ENCODE assay signal across 1 cellular context in the genomic region with DNA sequence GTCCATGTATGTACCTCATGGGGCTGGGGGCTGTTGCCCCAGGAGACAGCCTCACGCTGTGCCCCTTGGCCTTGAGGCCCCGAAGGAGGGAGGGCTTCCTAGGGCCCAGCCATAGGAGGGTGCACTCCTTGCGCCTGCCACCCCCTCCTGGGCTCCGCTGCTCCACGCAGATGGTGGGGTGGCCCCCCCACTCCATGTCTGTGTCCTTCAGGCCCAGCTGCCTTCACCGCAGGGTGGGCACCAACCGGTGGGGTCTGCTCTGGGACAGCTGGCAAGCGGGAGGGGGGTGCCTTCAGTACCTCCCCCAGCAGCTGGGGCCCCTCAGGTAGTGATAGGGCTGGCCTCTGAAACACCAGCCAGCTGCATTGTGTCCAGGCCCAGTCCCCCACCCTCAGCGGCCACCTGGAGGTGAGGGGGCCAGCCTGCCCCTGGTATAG.
TF ChIP-seq lines count a peak whose summit lies in the region.

No MANE protein-coding gene starts in this region.

TF ChIP-seq in HepG2, 621 proteins besides CTCF, POLR2A, EP300 and RAD21 (continued from another document and continues in another):
- TF ChIP-seq, protein P1, sequence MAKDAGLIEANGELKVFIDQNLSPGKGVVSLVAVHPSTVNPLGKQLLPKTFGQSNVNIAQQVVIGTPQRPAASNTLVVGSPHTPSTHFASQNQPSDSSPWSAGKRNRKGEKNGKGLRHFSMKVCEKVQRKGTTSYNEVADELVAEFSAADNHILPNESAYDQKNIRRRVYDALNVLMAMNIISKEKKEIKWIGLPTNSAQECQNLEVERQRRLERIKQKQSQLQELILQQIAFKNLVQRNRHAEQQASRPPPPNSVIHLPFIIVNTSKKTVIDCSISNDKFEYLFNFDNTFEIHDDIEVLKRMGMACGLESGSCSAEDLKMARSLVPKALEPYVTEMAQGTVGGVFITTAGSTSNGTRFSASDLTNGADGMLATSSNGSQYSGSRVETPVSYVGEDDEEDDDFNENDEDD (CRISPR knock-in tag; IDR thresholded peaks at IDR 0.05; ENCODE audit: borderline replicate concordance), result no peak
- TF ChIP-seq TMF1 (CRISPR knock-in tag; IDR thresholded peaks at IDR 0.05; ENCODE audit: low read depth) (no peak), ZNF501 (CRISPR knock-in tag; IDR thresholded peaks at IDR 0.05) (peak; percentile 66; the same call in 1 of the 2 replicates), KDM2A (CRISPR knock-in tag; IDR thresholded peaks at IDR 0.05; ENCODE audit: borderline replicate concordance, low read depth) (no peak), BCL6 (CRISPR knock-in tag; IDR thresholded peaks at IDR 0.05) (no peak), MYC (CRISPR knock-in tag; IDR thresholded peaks at IDR 0.05; ENCODE audit: borderline replicate concordance) (no peak), ATM (IDR thresholded peaks at IDR 0.05; ENCODE audit: borderline replicate concordance) (no peak), KDM6A (CRISPR knock-in tag; IDR thresholded peaks at IDR 0.05; ENCODE audit: low read depth) (no peak), ZNF777 (CRISPR knock-in tag; IDR thresholded peaks at IDR 0.05) (no peak), PCBP2 (optimal IDR thresholded peaks at IDR 0.05; ENCODE audit: low read depth, low read length, poor library complexity, severe bottlenecking) (no peak), ZNF343 (CRISPR knock-in tag; IDR thresholded peaks at IDR 0.05) (no peak), EED (CRISPR knock-in tag; IDR thresholded peaks at IDR 0.05) (no peak), ZEB1 (IDR thresholded peaks at IDR 0.05; ENCODE audit: insufficient replicate concordance, low read depth) (no peak), ZMYM3 (CRISPR knock-in tag; IDR thresholded peaks at IDR 0.05) (no peak), SIN3A (IDR thresholded peaks at IDR 0.05; ENCODE audit: borderline replicate concordance, low read depth, low read length) (no peak), CREM (IDR thresholded peaks at IDR 0.05) (0 out of 2 replicates have a peak, but pooled peaks have one; percentile 20), CREM (CRISPR knock-in tag; IDR thresholded peaks at IDR 0.05) (no peak), ZFP36 (IDR thresholded peaks at IDR 0.05; ENCODE audit: borderline replicate concordance, low read depth, low read length, partially characterized antibody) (no peak), ZNF652 (CRISPR knock-in tag; IDR thresholded peaks at IDR 0.05; ENCODE audit: borderline replicate concordance, low read depth) (no peak), HCFC1 (IDR thresholded peaks at IDR 0.05; ENCODE audit: low read depth, low read length) (no peak), NR1H2 (CRISPR knock-in tag; IDR thresholded peaks at IDR 0.05; ENCODE audit: borderline replicate concordance, low read depth) (no peak), CENPT (CRISPR knock-in tag; IDR thresholded peaks at IDR 0.05; ENCODE audit: low read depth) (no peak), SP2 (CRISPR knock-in tag; IDR thresholded peaks at IDR 0.05) (no peak), HMG20B (CRISPR knock-in tag; conservative IDR thresholded peaks at IDR 0.05) (no peak), SUZ12 (IDR thresholded peaks at IDR 0.05; ENCODE audit: low read depth, low read length) (no peak), NFE2L2 (IDR thresholded peaks at IDR 0.05; ENCODE audit: low read length) (no peak), ZNF709 (CRISPR knock-in tag; IDR thresholded peaks at IDR 0.05) (no peak), ZSCAN25 (CRISPR knock-in tag; IDR thresholded peaks at IDR 0.05) (no peak), ZNF20 (CRISPR knock-in tag; IDR thresholded peaks at IDR 0.05) (no peak), ZSCAN9 (CRISPR knock-in tag; IDR thresholded peaks at IDR 0.05; ENCODE audit: borderline replicate concordance) (0 out of 2 replicates have a peak, but pooled peaks have one; percentile 5), CHCHD3 (CRISPR knock-in tag; IDR thresholded peaks at IDR 0.05) (0 out of 2 replicates have a peak, but pooled peaks have one; percentile 29), MBD4 (IDR thresholded peaks at IDR 0.05; ENCODE audit: borderline replicate concordance, low read length) (no peak)
- TF ChIP-seq, protein P2, sequence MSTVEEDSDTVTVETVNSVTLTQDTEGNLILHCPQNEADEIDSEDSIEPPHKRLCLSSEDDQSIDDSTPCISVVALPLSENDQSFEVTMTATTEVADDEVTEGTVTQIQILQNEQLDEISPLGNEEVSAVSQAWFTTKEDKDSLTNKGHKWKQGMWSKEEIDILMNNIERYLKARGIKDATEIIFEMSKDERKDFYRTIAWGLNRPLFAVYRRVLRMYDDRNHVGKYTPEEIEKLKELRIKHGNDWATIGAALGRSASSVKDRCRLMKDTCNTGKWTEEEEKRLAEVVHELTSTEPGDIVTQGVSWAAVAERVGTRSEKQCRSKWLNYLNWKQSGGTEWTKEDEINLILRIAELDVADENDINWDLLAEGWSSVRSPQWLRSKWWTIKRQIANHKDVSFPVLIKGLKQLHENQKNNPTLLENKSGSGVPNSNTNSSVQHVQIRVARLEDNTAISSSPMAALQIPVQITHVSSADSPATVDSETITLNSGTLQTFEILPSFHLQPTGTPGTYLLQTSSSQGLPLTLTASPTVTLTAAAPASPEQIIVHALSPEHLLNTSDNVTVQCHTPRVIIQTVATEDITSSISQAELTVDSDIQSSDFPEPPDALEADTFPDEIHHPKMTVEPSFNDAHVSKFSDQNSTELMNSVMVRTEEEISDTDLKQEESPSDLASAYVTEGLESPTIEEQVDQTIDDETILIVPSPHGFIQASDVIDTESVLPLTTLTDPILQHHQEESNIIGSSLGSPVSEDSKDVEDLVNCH (CRISPR knock-in tag; IDR thresholded peaks at IDR 0.05), result no peak
- TF ChIP-seq, protein P3, sequence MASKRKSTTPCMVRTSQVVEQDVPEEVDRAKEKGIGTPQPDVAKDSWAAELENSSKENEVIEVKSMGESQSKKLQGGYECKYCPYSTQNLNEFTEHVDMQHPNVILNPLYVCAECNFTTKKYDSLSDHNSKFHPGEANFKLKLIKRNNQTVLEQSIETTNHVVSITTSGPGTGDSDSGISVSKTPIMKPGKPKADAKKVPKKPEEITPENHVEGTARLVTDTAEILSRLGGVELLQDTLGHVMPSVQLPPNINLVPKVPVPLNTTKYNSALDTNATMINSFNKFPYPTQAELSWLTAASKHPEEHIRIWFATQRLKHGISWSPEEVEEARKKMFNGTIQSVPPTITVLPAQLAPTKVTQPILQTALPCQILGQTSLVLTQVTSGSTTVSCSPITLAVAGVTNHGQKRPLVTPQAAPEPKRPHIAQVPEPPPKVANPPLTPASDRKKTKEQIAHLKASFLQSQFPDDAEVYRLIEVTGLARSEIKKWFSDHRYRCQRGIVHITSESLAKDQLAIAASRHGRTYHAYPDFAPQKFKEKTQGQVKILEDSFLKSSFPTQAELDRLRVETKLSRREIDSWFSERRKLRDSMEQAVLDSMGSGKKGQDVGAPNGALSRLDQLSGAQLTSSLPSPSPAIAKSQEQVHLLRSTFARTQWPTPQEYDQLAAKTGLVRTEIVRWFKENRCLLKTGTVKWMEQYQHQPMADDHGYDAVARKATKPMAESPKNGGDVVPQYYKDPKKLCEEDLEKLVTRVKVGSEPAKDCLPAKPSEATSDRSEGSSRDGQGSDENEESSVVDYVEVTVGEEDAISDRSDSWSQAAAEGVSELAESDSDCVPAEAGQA (IDR thresholded peaks at IDR 0.05; ENCODE audit: low read depth), result no peak
- TF ChIP-seq, protein P3 (CRISPR knock-in tag; IDR thresholded peaks at IDR 0.05; ENCODE audit: borderline replicate concordance), result no peak
- TF ChIP-seq, protein P4, sequence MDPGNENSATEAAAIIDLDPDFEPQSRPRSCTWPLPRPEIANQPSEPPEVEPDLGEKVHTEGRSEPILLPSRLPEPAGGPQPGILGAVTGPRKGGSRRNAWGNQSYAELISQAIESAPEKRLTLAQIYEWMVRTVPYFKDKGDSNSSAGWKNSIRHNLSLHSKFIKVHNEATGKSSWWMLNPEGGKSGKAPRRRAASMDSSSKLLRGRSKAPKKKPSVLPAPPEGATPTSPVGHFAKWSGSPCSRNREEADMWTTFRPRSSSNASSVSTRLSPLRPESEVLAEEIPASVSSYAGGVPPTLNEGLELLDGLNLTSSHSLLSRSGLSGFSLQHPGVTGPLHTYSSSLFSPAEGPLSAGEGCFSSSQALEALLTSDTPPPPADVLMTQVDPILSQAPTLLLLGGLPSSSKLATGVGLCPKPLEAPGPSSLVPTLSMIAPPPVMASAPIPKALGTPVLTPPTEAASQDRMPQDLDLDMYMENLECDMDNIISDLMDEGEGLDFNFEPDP (CRISPR knock-in tag; conservative IDR thresholded peaks at IDR 0.05), result no peak
- TF ChIP-seq, protein P5, sequence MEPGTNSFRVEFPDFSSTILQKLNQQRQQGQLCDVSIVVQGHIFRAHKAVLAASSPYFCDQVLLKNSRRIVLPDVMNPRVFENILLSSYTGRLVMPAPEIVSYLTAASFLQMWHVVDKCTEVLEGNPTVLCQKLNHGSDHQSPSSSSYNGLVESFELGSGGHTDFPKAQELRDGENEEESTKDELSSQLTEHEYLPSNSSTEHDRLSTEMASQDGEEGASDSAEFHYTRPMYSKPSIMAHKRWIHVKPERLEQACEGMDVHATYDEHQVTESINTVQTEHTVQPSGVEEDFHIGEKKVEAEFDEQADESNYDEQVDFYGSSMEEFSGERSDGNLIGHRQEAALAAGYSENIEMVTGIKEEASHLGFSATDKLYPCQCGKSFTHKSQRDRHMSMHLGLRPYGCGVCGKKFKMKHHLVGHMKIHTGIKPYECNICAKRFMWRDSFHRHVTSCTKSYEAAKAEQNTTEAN (CRISPR knock-in tag; conservative IDR thresholded peaks at IDR 0.05), result no peak
- TF ChIP-seq, protein P6, sequence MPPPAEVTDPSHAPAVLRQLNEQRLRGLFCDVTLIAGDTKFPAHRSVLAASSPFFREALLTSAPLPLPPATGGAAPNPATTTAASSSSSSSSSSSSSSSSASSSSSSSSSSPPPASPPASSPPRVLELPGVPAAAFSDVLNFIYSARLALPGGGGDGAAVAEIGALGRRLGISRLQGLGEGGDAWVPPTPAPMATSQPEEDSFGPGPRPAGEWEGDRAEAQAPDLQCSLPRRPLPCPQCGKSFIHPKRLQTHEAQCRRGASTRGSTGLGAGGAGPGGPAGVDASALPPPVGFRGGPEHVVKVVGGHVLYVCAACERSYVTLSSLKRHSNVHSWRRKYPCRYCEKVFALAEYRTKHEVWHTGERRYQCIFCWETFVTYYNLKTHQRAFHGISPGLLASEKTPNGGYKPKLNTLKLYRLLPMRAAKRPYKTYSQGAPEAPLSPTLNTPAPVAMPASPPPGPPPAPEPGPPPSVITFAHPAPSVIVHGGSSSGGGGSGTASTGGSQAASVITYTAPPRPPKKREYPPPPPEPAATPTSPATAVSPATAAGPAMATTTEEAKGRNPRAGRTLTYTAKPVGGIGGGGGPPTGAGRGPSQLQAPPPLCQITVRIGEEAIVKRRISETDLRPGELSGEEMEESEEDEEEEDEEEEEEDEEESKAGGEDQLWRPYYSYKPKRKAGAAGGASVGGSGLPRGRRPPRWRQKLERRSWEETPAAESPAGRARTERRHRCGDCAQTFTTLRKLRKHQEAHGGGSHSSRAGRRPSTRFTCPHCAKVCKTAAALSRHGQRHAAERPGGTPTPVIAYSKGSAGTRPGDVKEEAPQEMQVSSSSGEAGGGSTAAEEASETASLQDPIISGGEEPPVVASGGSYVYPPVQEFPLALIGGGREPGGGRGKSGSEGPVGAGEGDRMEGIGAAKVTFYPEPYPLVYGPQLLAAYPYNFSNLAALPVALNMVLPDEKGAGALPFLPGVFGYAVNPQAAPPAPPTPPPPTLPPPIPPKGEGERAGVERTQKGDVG (CRISPR knock-in tag; IDR thresholded peaks at IDR 0.05; ENCODE audit: borderline replicate concordance), result no peak
- TF ChIP-seq, protein P7, sequence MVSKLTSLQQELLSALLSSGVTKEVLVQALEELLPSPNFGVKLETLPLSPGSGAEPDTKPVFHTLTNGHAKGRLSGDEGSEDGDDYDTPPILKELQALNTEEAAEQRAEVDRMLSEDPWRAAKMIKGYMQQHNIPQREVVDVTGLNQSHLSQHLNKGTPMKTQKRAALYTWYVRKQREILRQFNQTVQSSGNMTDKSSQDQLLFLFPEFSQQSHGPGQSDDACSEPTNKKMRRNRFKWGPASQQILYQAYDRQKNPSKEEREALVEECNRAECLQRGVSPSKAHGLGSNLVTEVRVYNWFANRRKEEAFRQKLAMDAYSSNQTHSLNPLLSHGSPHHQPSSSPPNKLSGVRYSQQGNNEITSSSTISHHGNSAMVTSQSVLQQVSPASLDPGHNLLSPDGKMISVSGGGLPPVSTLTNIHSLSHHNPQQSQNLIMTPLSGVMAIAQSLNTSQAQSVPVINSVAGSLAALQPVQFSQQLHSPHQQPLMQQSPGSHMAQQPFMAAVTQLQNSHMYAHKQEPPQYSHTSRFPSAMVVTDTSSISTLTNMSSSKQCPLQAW (CRISPR knock-in tag; IDR thresholded peaks at IDR 0.05), result no peak
- TF ChIP-seq, protein P8, sequence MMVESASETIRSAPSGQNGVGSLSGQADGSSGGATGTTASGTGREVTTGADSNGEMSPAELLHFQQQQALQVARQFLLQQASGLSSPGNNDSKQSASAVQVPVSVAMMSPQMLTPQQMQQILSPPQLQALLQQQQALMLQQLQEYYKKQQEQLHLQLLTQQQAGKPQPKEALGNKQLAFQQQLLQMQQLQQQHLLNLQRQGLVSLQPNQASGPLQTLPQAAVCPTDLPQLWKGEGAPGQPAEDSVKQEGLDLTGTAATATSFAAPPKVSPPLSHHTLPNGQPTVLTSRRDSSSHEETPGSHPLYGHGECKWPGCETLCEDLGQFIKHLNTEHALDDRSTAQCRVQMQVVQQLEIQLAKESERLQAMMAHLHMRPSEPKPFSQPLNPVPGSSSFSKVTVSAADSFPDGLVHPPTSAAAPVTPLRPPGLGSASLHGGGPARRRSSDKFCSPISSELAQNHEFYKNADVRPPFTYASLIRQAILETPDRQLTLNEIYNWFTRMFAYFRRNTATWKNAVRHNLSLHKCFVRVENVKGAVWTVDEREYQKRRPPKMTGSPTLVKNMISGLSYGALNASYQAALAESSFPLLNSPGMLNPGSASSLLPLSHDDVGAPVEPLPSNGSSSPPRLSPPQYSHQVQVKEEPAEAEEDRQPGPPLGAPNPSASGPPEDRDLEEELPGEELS (CRISPR knock-in tag; IDR thresholded peaks at IDR 0.05), result no peak
- TF ChIP-seq, protein P9, sequence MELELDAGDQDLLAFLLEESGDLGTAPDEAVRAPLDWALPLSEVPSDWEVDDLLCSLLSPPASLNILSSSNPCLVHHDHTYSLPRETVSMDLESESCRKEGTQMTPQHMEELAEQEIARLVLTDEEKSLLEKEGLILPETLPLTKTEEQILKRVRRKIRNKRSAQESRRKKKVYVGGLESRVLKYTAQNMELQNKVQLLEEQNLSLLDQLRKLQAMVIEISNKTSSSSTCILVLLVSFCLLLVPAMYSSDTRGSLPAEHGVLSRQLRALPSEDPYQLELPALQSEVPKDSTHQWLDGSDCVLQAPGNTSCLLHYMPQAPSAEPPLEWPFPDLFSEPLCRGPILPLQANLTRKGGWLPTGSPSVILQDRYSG (CRISPR knock-in tag; IDR thresholded peaks at IDR 0.05), result no peak
